24 cellular contexts compared by ENCODE assay signal in the genomic region with DNA sequence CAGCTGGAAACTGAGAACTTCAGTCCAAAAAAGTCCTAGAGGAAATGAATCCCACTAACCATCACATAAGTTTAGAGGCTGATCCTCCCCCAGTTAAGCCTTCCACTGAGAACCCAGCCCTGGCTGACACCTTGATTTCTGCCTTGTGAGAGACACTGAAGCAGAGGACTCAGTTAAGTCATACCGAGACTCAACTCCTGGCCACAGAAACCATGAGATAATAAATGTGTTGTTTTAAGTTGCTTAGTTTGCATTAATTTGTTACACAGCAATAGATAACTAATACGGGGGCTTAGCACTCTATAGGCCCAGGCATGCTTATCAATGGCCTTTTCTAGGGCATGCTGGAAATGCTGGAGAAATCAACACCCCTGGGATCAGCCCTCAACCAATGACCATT. TPM values are rescaled to one million over a fixed set of nuclear protein-coding genes. Genes with fewer than 3 reads are reported as not detected.
A peak's percentile ranks its signal among the peaks of the same experiment; 100 is the strongest.
DNase-seq lines count a peak whose midpoint lies in the region; ATAC-seq and TF ChIP-seq lines count a peak whose summit lies in the region.
"Had no signal": no experiment of that assay in that cellular context is flagged by ENCODE, and none has a peak within 500 bp of the region (broad histone marks: within the 10 kb centered on the region; RNA-seq: fewer than 3 reads in every experiment).

No MANE protein-coding gene starts in this region.

- peaks cover 0 to 7% of the 10 kb centered on the region in 2 donors for H3K9me3 Mint-ChIP-seq in stimulated activated naive CD8-positive, alpha-beta T cell treated with anti-CD3 and anti-CD28 coated beads, Interleukin-15, amount 100 ng/mL, for 72 hours
- H3K9me3 Mint-ChIP-seq in naive thymus-derived CD8-positive, alpha-beta T cell, result peaks cover 0 to 3% (median 0%) of the 10 kb centered on the region in 9 donors

- no peak overlapping the region for H3K4me3 ChIP-seq in MM.1S (ENCODE audit: low read length)
- H3K4me3 ChIP-seq: transverse colon had no signal

- H3K36me3 ChIP-seq in MM.1S (replicated peaks; ENCODE audit: insufficient read depth, low read length), result no peaks in the 10 kb centered on the region
- H3K36me3 ChIP-seq: transverse colon had no signal

- H3K4me1 Mint-ChIP-seq in stimulated activated naive CD8-positive, alpha-beta T cell treated with anti-CD3 and anti-CD28 coated beads, Interleukin-15, amount 100 ng/mL, for 72 hours, result peaks cover 21% of the 10 kb centered on the region
- H3K4me1 Mint-ChIP-seq in naive thymus-derived CD8-positive, alpha-beta T cell, result peaks cover 4 to 20% (median 11%) of the 10 kb centered on the region in 4 donors

- H4K20me1 ChIP-seq in MM.1S (ENCODE audit: insufficient read depth, low read length), result no peaks in the 10 kb centered on the region

- H3K4me3 Mint-ChIP-seq in stimulated activated naive CD8-positive, alpha-beta T cell treated with anti-CD3 and anti-CD28 coated beads, Interleukin-15, amount 100 ng/mL, for 72 hours, result no peak overlapping the region
- H3K4me3 Mint-ChIP-seq in naive thymus-derived CD8-positive, alpha-beta T cell, result no peak overlapping the region
- H3K4me3 Mint-ChIP-seq: activated B cell treated with CpG ODN at 0.5 μM for 24 hours; CD4-positive, alpha-beta memory T cell; T-helper 1 cell treated with Interleukin-12 subunit alpha and Interleukin-12 subunit beta and Interleukin-4 antibody, amounts not matched to agents 30 μg/mL and 1 μg/mL, for 36 hours had no signal

- no peak for TF ChIP-seq CTCF in MM.1S (IDR thresholded peaks at IDR 0.05; ENCODE audit: low read length)

- no peak overlapping the region for H3K27ac Mint-ChIP-seq in stimulated activated naive CD8-positive, alpha-beta T cell treated with anti-CD3 and anti-CD28 coated beads, Interleukin-15, amount 100 ng/mL, for 72 hours
- peak overlapping the region in 1 of 10 donors; percentile 22 for H3K27ac Mint-ChIP-seq in naive thymus-derived CD8-positive, alpha-beta T cell
- H3K27ac Mint-ChIP-seq: activated B cell treated with CpG ODN at 0.5 μM for 24 hours; CD4-positive, alpha-beta memory T cell; T-helper 1 cell treated with Interleukin-12 subunit alpha and Interleukin-12 subunit beta and Interleukin-4 antibody, amounts not matched to agents 30 μg/mL and 1 μg/mL, for 36 hours had no signal

- H3K36me3 Mint-ChIP-seq in naive thymus-derived CD8-positive, alpha-beta T cell, result peaks cover 0 to 2% (median 0%) of the 10 kb centered on the region in 3 donors
- H3K36me3 Mint-ChIP-seq: CD4-positive, alpha-beta memory T cell had no signal

- no peaks in the 10 kb centered on the region for H3F3A ChIP-seq in MM.1S (ENCODE audit: insufficient read depth, low read length)

- H3K79me2 ChIP-seq in MM.1S (ENCODE audit: low read length), result no peaks in the 10 kb centered on the region

- H3K9ac ChIP-seq in MM.1S (ENCODE audit: low read length), result no peak overlapping the region

- H3K4me2 ChIP-seq in MM.1S (ENCODE audit: low read depth, low read length), result no peak overlapping the region

- H3K9me3 ChIP-seq in MM.1S (replicated peaks; ENCODE audit: insufficient read depth, low read length), result no peaks in the 10 kb centered on the region
- H3K9me3 ChIP-seq: transverse colon had no signal

- H3K27me3 Mint-ChIP-seq in stimulated activated naive CD8-positive, alpha-beta T cell treated with anti-CD3 and anti-CD28 coated beads, Interleukin-15, amount 100 ng/mL, for 72 hours, result peaks cover 61% of the 10 kb centered on the region
- H3K27me3 Mint-ChIP-seq in naive thymus-derived CD8-positive, alpha-beta T cell, result peaks cover 17 to 47% (median 21%) of the 10 kb centered on the region in 5 donors

- no peak overlapping the region for H2AFZ ChIP-seq in MM.1S (ENCODE audit: low read length)

- H3K27ac ChIP-seq in MM.1S (ENCODE audit: low read length), result no peak overlapping the region
- H3K27ac ChIP-seq: transverse colon had no signal

- peak; percentile 26 for ATAC-seq in stimulated activated naive CD8-positive, alpha-beta T cell treated with anti-CD3 and anti-CD28 coated beads, Interleukin-15, amount 100 ng/mL, for 72 hours
- ATAC-seq in stimulated activated naive CD8-positive, alpha-beta T cell treated with anti-CD3 and anti-CD28 coated beads, Interleukin-15, Interleukin-2, amounts not matched to agents 100 U/mL and 50 U/mL, for 24 hours, result no peak
- ATAC-seq in HG02588 (IDR thresholded peaks at IDR 0.05; ENCODE audit: unreplicated experiment) (peak; percentile 66), HG03354 (IDR thresholded peaks at IDR 0.05; ENCODE audit: poor library complexity, severe bottlenecking, unreplicated experiment) (peak; percentile 80)
- ATAC-seq in naive thymus-derived CD8-positive, alpha-beta T cell, result no peak
- ATAC-seq: left lobe of liver had no signal

- POLR2A ChIA-PET in naive thymus-derived CD8-positive, alpha-beta T cell (lab: Charles Lee), result no interaction called here

- H3K27me3 ChIP-seq in MM.1S (replicated peaks; ENCODE audit: insufficient read depth, low read length), result 0 out of 2 replicates have a peak, but pooled peaks cover 5% of the 10 kb centered on the region

- no peak for DNase-seq in stimulated activated naive CD8-positive, alpha-beta T cell treated with anti-CD3 and anti-CD28 coated beads, Interleukin-15, amount 100 ng/mL, for 72 hours
- DNase-seq in stimulated activated naive CD8-positive, alpha-beta T cell treated with anti-CD3 and anti-CD28 coated beads, Interleukin-15, Interleukin-2, amounts not matched to agents 100 U/mL and 50 U/mL, for 24 hours, result no peak
- DNase-seq in naive thymus-derived CD8-positive, alpha-beta T cell, result no peak
- no peak for DNase-seq in activated effector memory CD4-positive, alpha-beta T cell treated with Interleukin-2 at 50 U/mL for 16 hours
- no peak for DNase-seq in MM.1S
- DNase-seq in LoVo (ENCODE audit: low spot score), result no peak
- DNase-seq: ACHN; activated B cell treated with CpG ODN at 0.5 μM for 24 hours; activated CD8-positive, alpha-beta memory T cell treated with anti-CD3 and anti-CD28 coated beads, Interleukin-2, amount 50 U/mL, for 48 hours; activated naive CD4-positive, alpha-beta T cell treated with Interleukin-2 at 50 U/mL for 16 hours; CD4-positive, alpha-beta memory T cell; HCEC 1CT; NCI-H1092 treated with DMSO at 0.1 percent for 48 hours; NK-92 treated with Interleukin-12 subunit alpha and Interleukin-12 subunit beta, amount 100 ng/mL, for 24 hours; stimulated activated CD4-positive, alpha-beta T cell treated with anti-CD3 and anti-CD28 coated beads, Interleukin-4, amount 100 ng/mL, for 24 hours; transverse colon had no signal

- H3K4me1 ChIP-seq in MM.1S (ENCODE audit: low read length), result peaks cover 11% of the 10 kb centered on the region

- H3K9me2 ChIP-seq in MM.1S (replicated peaks; ENCODE audit: insufficient read depth, low read length), result no peaks in the 10 kb centered on the region

RNA-seq across cellular contexts. Expression of a gene that starts 3.4 kb away (rescaled TPM):
- 10 to 100 TPM in 1 of 2 experiments, 1 to 10 TPM in 1; 9.3 to 10.9 TPM for total RNA-seq in naive thymus-derived CD8-positive, alpha-beta T cell
- polyA plus RNA-seq in naive thymus-derived CD8-positive, alpha-beta T cell, result 1 to 10 TPM; 1.8 to 4.7 (median 3.3) TPM
- total RNA-seq: endothelial cell of umbilical vein, osteoblast had no signal

RNA-seq across cellular contexts. Expression of a gene that starts 19.0 kb away (rescaled TPM):
- total RNA-seq in naive thymus-derived CD8-positive, alpha-beta T cell, result not detected
- polyA plus RNA-seq in naive thymus-derived CD8-positive, alpha-beta T cell, result not detected
- total RNA-seq: activated B cell treated with CpG ODN at 0.5 μM for 24 hours; CD4-positive, alpha-beta memory T cell; endothelial cell of umbilical vein; frontal cortex; left lobe of liver; mucosa of gallbladder; osteoblast; transverse colon had no signal
- polyA plus RNA-seq: CD4-positive, alpha-beta memory T cell; endothelial cell of umbilical vein had no signal

RNA-seq across cellular contexts. Expression of a gene that starts 49.0 kb away (rescaled TPM):
- total RNA-seq in naive thymus-derived CD8-positive, alpha-beta T cell, result not detected
- polyA plus RNA-seq in naive thymus-derived CD8-positive, alpha-beta T cell, result not detected
- total RNA-seq: activated B cell treated with CpG ODN at 0.5 μM for 24 hours; CD4-positive, alpha-beta memory T cell; endothelial cell of umbilical vein; frontal cortex; left lobe of liver; osteoblast had no signal
- polyA plus RNA-seq: CD4-positive, alpha-beta memory T cell; endothelial cell of umbilical vein had no signal

Comparison
In these comparisons a context has a peak if more than half of its experiments do, and no peak if none do; other contexts are left out.
1. ATAC-seq: peak in stimulated activated naive CD8-positive, alpha-beta T cell treated with anti-CD3 and anti-CD28 coated beads, Interleukin-15, amount 100 ng/mL, for 72 hours (single experiment), HG02588 (single experiment) and HG03354 (single experiment); none in stimulated activated naive CD8-positive, alpha-beta T cell treated with anti-CD3 and anti-CD28 coated beads, Interleukin-15, Interleukin-2, amounts not matched to agents 100 U/mL and 50 U/mL, for 24 hours (single experiment) and naive thymus-derived CD8-positive, alpha-beta T cell (0 of 2).